ENCODE assay signal across 8 cellular contexts in the genomic region with DNA sequence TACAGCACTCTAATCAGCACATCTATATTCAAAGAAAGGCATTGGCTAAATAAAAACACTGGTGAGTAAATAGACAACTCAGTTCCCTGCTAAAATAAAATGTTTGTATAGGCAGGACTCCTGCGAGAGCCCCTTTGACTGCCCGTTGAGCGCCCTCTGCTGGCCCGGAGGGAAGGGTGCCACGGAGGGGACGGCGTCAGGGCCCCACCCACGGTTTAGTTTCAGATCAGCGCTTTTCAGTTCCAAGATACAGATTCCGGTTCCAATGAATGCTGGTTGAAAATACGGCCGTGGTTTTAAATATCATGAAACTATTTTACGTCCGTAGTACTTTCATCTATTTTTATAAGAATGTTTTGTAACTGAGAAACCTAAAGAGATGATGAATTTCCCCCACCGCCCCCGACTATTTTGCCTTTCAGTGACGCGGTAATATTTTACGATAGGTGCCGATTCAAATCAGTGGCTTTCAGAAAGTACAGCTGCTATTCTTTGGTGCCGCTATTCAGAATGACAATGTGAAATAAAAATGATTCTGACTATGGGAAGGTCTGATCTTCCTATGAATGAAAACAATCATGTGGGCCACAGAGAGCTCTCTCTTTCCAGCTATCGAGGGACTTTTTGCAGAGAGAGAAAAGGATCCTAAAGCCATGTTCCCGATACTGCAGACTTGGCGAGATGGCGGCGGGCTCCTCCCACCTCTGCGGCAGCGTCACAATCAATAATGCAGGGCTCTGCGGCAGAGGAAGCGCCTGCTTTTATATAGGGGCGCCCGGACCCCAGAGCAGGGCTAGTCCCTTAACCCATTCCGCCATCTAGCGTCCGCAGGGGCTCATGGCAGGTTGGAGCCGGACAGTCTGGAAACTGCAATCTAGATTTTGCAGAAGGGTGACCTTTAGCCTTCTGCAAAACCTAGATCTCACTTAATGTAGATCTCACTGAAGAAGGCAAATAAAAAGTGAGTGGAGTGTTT. TPM values are rescaled to one million over a fixed set of nuclear protein-coding genes. Genes with fewer than 3 reads are reported as not detected.
A peak's percentile ranks its signal among the peaks of the same experiment; 100 is the strongest.
DNase-seq lines count a peak whose midpoint lies in the region; ATAC-seq and TF ChIP-seq lines count a peak whose summit lies in the region.

No MANE protein-coding gene starts in this region.

- DNase-seq in NCI-H1930 (lab: John Stamatoyannopoulos, UW) = peak; percentile 85 to 89
- DNase-seq in T-helper 22 cell (ENCODE audit: low read depth) = peak; percentile 84
- peak; percentile 88 for DNase-seq in astrocyte of the cerebellum (ENCODE audit: low read depth)
- DNase-seq in hepatocyte (ENCODE audit: low spot score) = peak; percentile 94
- peak; percentile 61 for DNase-seq in renal cortical epithelial cell (ENCODE audit: low read depth)
- DNase-seq in cortex of kidney (lab: John Stamatoyannopoulos, UW) = no peak

- 1% methylated on average over 36 of the region's 36 CpGs for WGBS in hepatocyte (ENCODE audit: low lambda C conversion rate, missing lambda C conversion rate)

- TF ChIP-seq CTCF in astrocyte of the cerebellum (IDR thresholded peaks at IDR 0.05; ENCODE audit: low read depth, low read length, missing control alignments) = peak; percentile 96
- TF ChIP-seq CTCF in hepatocyte (IDR thresholded peaks at IDR 0.05; ENCODE audit: poor library complexity) = peak; percentile 99

- ATAC-seq in GM18499 (IDR thresholded peaks at IDR 0.05; ENCODE audit: insufficient read depth, unreplicated experiment) = peak; percentile 74
- ATAC-seq in HG02981 (IDR thresholded peaks at IDR 0.05; ENCODE audit: unreplicated experiment) = peak; percentile 89

- H3K27me3 ChIP-seq in hepatocyte = no peaks in the 10 kb centered on the region

- peak overlapping the region; percentile 94 for H3K27ac ChIP-seq in hepatocyte

- no peaks in the 10 kb centered on the region for H3K9me2 ChIP-seq in hepatocyte (replicated peaks; ENCODE audit: insufficient read depth)

- H3K4me2 ChIP-seq in hepatocyte = peak overlapping the region; percentile 73

- H3K79me2 ChIP-seq in hepatocyte = no peaks in the 10 kb centered on the region

- H4K20me1 ChIP-seq in hepatocyte (ENCODE audit: insufficient read depth, poor library complexity, severe bottlenecking) = no peaks in the 10 kb centered on the region

- H3K9me3 ChIP-seq in hepatocyte (ENCODE audit: low read depth) = no peaks in the 10 kb centered on the region

- in situ Hi-C loops in astrocyte of the cerebellum (cut with HindIII; ENCODE audit: low sequenced_read_pairs) = no loop called here

- H2AFZ ChIP-seq in hepatocyte = peak overlapping the region; percentile 95

- H3K4me3 ChIP-seq in astrocyte of the cerebellum (ENCODE audit: low read depth, low read length) (peak overlapping the region; percentile 55), hepatocyte (peak overlapping the region; percentile 48)

- H3K4me1 ChIP-seq in hepatocyte (ENCODE audit: insufficient read depth) = no peaks in the 10 kb centered on the region

- H3K36me3 ChIP-seq in hepatocyte (replicated peaks; ENCODE audit: insufficient read depth, low read depth) = no peaks in the 10 kb centered on the region

RNA-seq across cellular contexts. Expression of a gene that starts 10.6 kb away (rescaled TPM):
- not detected in 2 replicates for total RNA-seq in hepatocyte
- 0.12 and 0.24 TPM in 2 replicates for polyA plus RNA-seq in hepatocyte
- total RNA-seq in renal cortical epithelial cell = 2.1 and 5.4 TPM in 2 replicates

RNA-seq across cellular contexts. Expression of a gene that starts 44.0 kb away (rescaled TPM):
- total RNA-seq in hepatocyte (20.3 and 20.4 TPM in 2 replicates), renal cortical epithelial cell (13.5 and 25.4 TPM in 2 replicates)
- 9.1 and 14.4 TPM in 2 replicates for polyA plus RNA-seq in hepatocyte

RNA-seq across cellular contexts. Expression of a gene that starts 44.1 kb away (rescaled TPM):
- total RNA-seq in hepatocyte (3.4 and 9.5 TPM in 2 replicates), renal cortical epithelial cell (15.5 and 24.1 TPM in 2 replicates)
- 18.6 and 25.3 TPM in 2 replicates for polyA plus RNA-seq in hepatocyte
